Comparison of ENCODE assay signal across 30 cellular contexts in genomic region chr3:183074881-183075280, GRCh38.
"Had no signal": no experiment of that assay in that cellular context is flagged by ENCODE, and none has a peak within 500 bp of the region (broad histone marks: within the 10 kb centered on the region; RNA-seq: fewer than 3 reads in every experiment).

No MANE protein-coding gene starts in this region.

- H3K27me3 Mint-ChIP-seq: dendritic cell treated with granulocyte-macrophage colony-stimulating factor and Interleukin-4, amounts not matched to agents 40 ng/mL and 50 ng/mL, for 4 days; naive thymus-derived CD4-positive, alpha-beta T cell; stimulated activated naive CD8-positive, alpha-beta T cell treated with anti-CD3 and anti-CD28 coated beads, Interleukin-15, amount 100 ng/mL, for 72 hours had no signal

- H3K4me1 Mint-ChIP-seq: endodermal cell, nephron, neural progenitor cell had no signal

- H3K9ac ChIP-seq: neural progenitor cell had no signal

- DNase-seq: colonic mucosa; effector CD8-positive, alpha-beta T cell; endodermal cell; erythroblast; esophagus squamous epithelium; gastrocnemius medialis; head of caudate nucleus; mesenchymal stem cell; midbrain; naive thymus-derived CD4-positive, alpha-beta T cell; stimulated activated CD4-positive, alpha-beta T cell treated with anti-CD3 and anti-CD28 coated beads, Interleukin-12 subunit alpha, Interleukin-12 subunit beta, amount 100 ng/mL, for 4 hours; stimulated activated CD4-positive, alpha-beta T cell treated with anti-CD3 and anti-CD28 coated beads, Interleukin-1b, Interleukin-23, amount 100 ng/mL, for 48 hours; stimulated activated CD4-positive, alpha-beta T cell treated with anti-CD3 and anti-CD28 coated beads, Interleukin-4, amount 100 ng/mL, for 1 hour; stimulated activated CD8-positive, alpha-beta memory T cell treated with anti-CD3 and anti-CD28 coated beads, Interleukin-4, amount 100 ng/mL, for 48 hours; stimulated activated naive CD4-positive, alpha-beta T cell; stimulated activated naive CD8-positive, alpha-beta T cell treated with anti-CD3 and anti-CD28 coated beads, Interleukin-15, amount 100 ng/mL, for 72 hours; transverse colon; upper lobe of right lung; uterus had no signal

- H3K4me1 ChIP-seq: colonic mucosa, gastrocnemius medialis, neural progenitor cell, prostate gland, right atrium auricular region, suprapubic skin, transverse colon, upper lobe of right lung, uterus had no signal

- H3K4me3 Mint-ChIP-seq: dendritic cell treated with granulocyte-macrophage colony-stimulating factor and Interleukin-4, amounts not matched to agents 40 ng/mL and 50 ng/mL, for 4 days; endodermal cell; naive thymus-derived CD4-positive, alpha-beta T cell; nephron; neural progenitor cell; stimulated activated naive CD8-positive, alpha-beta T cell treated with anti-CD3 and anti-CD28 coated beads, Interleukin-15, amount 100 ng/mL, for 72 hours had no signal

- H3K27me3 ChIP-seq: colonic mucosa, esophagus squamous epithelium, gastrocnemius medialis, neural progenitor cell, right atrium auricular region, suprapubic skin, transverse colon, upper lobe of right lung, uterus had no signal

- H3K9me3 ChIP-seq: colonic mucosa, gastrocnemius medialis, prostate gland, right atrium auricular region, suprapubic skin, transverse colon, upper lobe of right lung, uterus had no signal

- H3K36me3 ChIP-seq: prostate gland, uterus had no signal

- H2AFZ ChIP-seq: neural progenitor cell had no signal

- ATAC-seq: gastrocnemius medialis; left lobe of liver; sciatic nerve; stimulated activated naive CD8-positive, alpha-beta T cell treated with anti-CD3 and anti-CD28 coated beads, Interleukin-15, amount 100 ng/mL, for 72 hours had no signal

- H3K4me2 ChIP-seq: neural progenitor cell, smooth muscle cell had no signal

- H3K27ac ChIP-seq: colonic mucosa, esophagus squamous epithelium, gastrocnemius medialis, neural progenitor cell, prostate gland, right atrium auricular region, suprapubic skin, transverse colon, upper lobe of right lung, uterus had no signal

- H3K27ac Mint-ChIP-seq: endodermal cell; nephron; neural progenitor cell; stimulated activated naive CD8-positive, alpha-beta T cell treated with anti-CD3 and anti-CD28 coated beads, Interleukin-15, amount 100 ng/mL, for 72 hours had no signal

- FAIRE-seq: endothelial cell of umbilical vein, keratinocyte had no signal

- H3K4me3 ChIP-seq: colonic mucosa, esophagus squamous epithelium, gastrocnemius medialis, neural progenitor cell, prostate gland, right atrium auricular region, smooth muscle cell, suprapubic skin, transverse colon, upper lobe of right lung, uterus had no signal
